Comparison of ENCODE assay signal across 26 cellular contexts in the genomic region with DNA sequence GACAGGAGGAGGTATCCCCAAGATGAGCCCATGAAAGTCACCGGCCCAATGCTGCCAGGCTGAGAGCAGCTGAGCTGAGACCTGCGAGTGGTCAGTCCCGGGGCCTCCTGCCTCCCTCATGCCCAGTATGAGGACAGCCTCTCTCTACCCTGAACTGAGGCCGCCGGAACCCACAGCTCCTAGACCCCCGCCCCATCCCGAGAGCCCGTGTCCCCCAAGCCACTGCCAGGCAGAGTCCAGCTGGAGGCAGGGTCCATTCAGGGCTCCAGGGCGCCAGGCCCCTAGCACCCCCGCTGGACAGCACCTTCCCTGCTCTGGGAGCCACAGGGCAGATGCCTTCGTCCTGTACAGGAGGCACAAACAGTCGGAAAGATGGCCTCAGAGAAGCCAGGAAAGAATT. TPM values are rescaled to one million over a fixed set of nuclear protein-coding genes. Genes with fewer than 3 reads are reported as not detected.
DNase-seq lines count a peak whose midpoint lies in the region; ATAC-seq, FAIRE-seq and TF ChIP-seq lines count a peak whose summit lies in the region.
"Had no signal": no experiment of that assay in that cellular context is flagged by ENCODE, and none has a peak within 500 bp of the region (broad histone marks: within the 10 kb centered on the region; RNA-seq: fewer than 3 reads in every experiment).

No MANE protein-coding gene starts in this region.

- peak overlapping the region; percentile 3; the same call in 1 of the 2 replicates for H4K8ac ChIP-seq in H1 (ENCODE audit: extremely low read depth, insufficient read depth, low read length)
- no peak overlapping the region for H4K8ac ChIP-seq in trophoblast cell (ENCODE audit: low read depth, low read length)
- H4K8ac ChIP-seq in H9 (replicated peaks; ENCODE audit: insufficient read length, low read depth, low read length), result no peak overlapping the region

- POLR2A ChIA-PET in H1 (lab: Charles Lee; ENCODE audit: partially characterized antibody), result interaction anchor here (1.4 kb wide), 1 partner anchor 30 kb away, joined by 3 read pairs; no protein-coding TSS in a partner anchor
- POLR2A ChIA-PET in CD8-positive, alpha-beta T cell (lab: Charles Lee), result no interaction called here

- H3K79me2 ChIP-seq in H1 (ENCODE audit: control insufficient read depth in 1 of 2, insufficient read depth in 2 of 2, low read length in 2 of 2), result peaks cover 5 to 85% of the 10 kb centered on the region in 2 experiments
- peaks cover 19% of the 10 kb centered on the region for H3K79me2 ChIP-seq in trophoblast cell (ENCODE audit: control insufficient read depth, insufficient read depth, low read length, poor library complexity)
- H3K79me2 ChIP-seq in H9 (ENCODE audit: insufficient read depth, low read length), result peaks cover 3% of the 10 kb centered on the region; the same call in 1 of the 2 replicates

- H3K4ac ChIP-seq in H1 (replicated peaks; ENCODE audit: insufficient read length, low read depth, low read length) (no peak overlapping the region), trophoblast cell (ENCODE audit: low read depth, low read length) (peak overlapping the region; percentile 3), H9 (ENCODE audit: low read depth, low read length) (no peak overlapping the region)

- H3T11ph ChIP-seq in H9 (ENCODE audit: low read length), result no peak overlapping the region

- H3K18ac ChIP-seq in H1 (ENCODE audit: extremely low read depth, low read length), result no peak overlapping the region
- H3K18ac ChIP-seq in trophoblast cell (ENCODE audit: low read length), result peak overlapping the region; percentile 23
- H3K18ac ChIP-seq in H9 (ENCODE audit: insufficient read length, low read depth, low read length), result no peak overlapping the region

- H3K4me1 ChIP-seq in BLaER1 (peaks cover 100% of the 10 kb centered on the region), RWPE2 (ENCODE audit: insufficient read depth, poor library complexity, severe bottlenecking) (peaks cover 35% of the 10 kb centered on the region), H1 (replicated peaks in 1 of 4; ENCODE audit: control insufficient read depth in 3 of 4, insufficient read depth in 4 of 4, low read length in 3 of 4) (peaks cover 0 to 7% (median under 1%) of the 10 kb centered on the region in 4 experiments; a peak in 3 of 7 replicates), trophoblast cell (ENCODE audit: control insufficient read depth in 1 of 2, insufficient read depth in 2 of 2, low read length in 2 of 2) (peaks cover 17% of the 10 kb centered on the region in 2 experiments), H9 (ENCODE audit: insufficient read depth, low read length) (0 out of 2 replicates have a peak, but pooled peaks cover 2% of the 10 kb centered on the region)
- H3K4me1 ChIP-seq in CD8-positive, alpha-beta T cell (ENCODE audit: insufficient read depth, low read length), result peaks cover 19% of the 10 kb centered on the region

- H3K4me3 Mint-ChIP-seq in type B pancreatic cell (no peak overlapping the region), H9 (no peak overlapping the region)
- H3K4me3 Mint-ChIP-seq in CD8-positive, alpha-beta T cell, result no peak overlapping the region
- H3K4me3 Mint-ChIP-seq: activated B cell treated with CpG ODN at 0.5 μM for 24 hours; activated naive CD8-positive, alpha-beta T cell treated with anti-CD3 and anti-CD28 coated beads for 36 hours; activated T-helper 17 cell treated with anti-CD3 and anti-CD28 coated beads, Interleukin-2, amount 50 U/mL, for 72 hours; effector memory CD8-positive, alpha-beta T cell had no signal

- H2BK15ac ChIP-seq in H1 (ENCODE audit: low read length) (no peak overlapping the region), H9 (ENCODE audit: low read depth, low read length) (no peak overlapping the region)

- H3K23ac ChIP-seq in H1 (ENCODE audit: insufficient read length) (no peak overlapping the region), trophoblast cell (ENCODE audit: low read length) (no peak overlapping the region), H9 (ENCODE audit: insufficient read length, low read depth, low read length) (no peak overlapping the region)

- peaks cover 17% of the 10 kb centered on the region for H3K36me3 Mint-ChIP-seq in type B pancreatic cell
- peaks cover 7 to 12% (median 11%) of the 10 kb centered on the region in 3 experiments for H3K36me3 Mint-ChIP-seq in H9 (ENCODE audit: insufficient read depth in 1 of 3, low read depth in 3 of 3)
- peaks cover 8% of the 10 kb centered on the region for H3K36me3 Mint-ChIP-seq in CD8-positive, alpha-beta T cell
- H3K36me3 Mint-ChIP-seq: immature natural killer cell had no signal

- H3K27ac Mint-ChIP-seq in type B pancreatic cell (no peak overlapping the region), H9 (no peak overlapping the region)
- no peak overlapping the region for H3K27ac Mint-ChIP-seq in CD8-positive, alpha-beta T cell
- H3K27ac Mint-ChIP-seq: activated B cell treated with CpG ODN at 0.5 μM for 24 hours; activated naive CD8-positive, alpha-beta T cell treated with anti-CD3 and anti-CD28 coated beads for 36 hours; activated T-helper 17 cell treated with anti-CD3 and anti-CD28 coated beads, Interleukin-2, amount 50 U/mL, for 72 hours had no signal

- H3K9ac ChIP-seq in BLaER1 (no peak overlapping the region), H1 (replicated peaks in 1 of 4; ENCODE audit: extremely low read depth in 1 of 4, low read depth in 3 of 4, low read length in 3 of 4) (no peak overlapping the region), trophoblast cell (ENCODE audit: low read length) (no peak overlapping the region), H9 (ENCODE audit: extremely low read depth, insufficient read length, low read length) (no peak overlapping the region)

- H3K14ac ChIP-seq in H1 (ENCODE audit: insufficient read length) (no peak overlapping the region), trophoblast cell (ENCODE audit: low read length) (no peak overlapping the region), H9 (ENCODE audit: insufficient read depth, low read length) (no peak overlapping the region)

- no peak for TF ChIP-seq POLR2A in H1 (IDR thresholded peaks at IDR 0.05; ENCODE audit: control extremely low read depth in 1 of 2, low read depth in 2 of 2, low read length in 2 of 2)

- H3K23me2 ChIP-seq in H1 (ENCODE audit: low read depth, low read length) (peaks cover 4% of the 10 kb centered on the region; the same call in 1 of the 2 replicates), H9 (ENCODE audit: insufficient read length, low read depth, low read length, poor library complexity, severe bottlenecking) (no peaks in the 10 kb centered on the region)

- no peaks in the 10 kb centered on the region for H3K9me3 Mint-ChIP-seq in type B pancreatic cell
- H3K9me3 Mint-ChIP-seq in H9, result peaks cover 2 to 4% of the 10 kb centered on the region in 2 experiments; a peak in 3 of 5 replicates
- H3K9me3 Mint-ChIP-seq in CD8-positive, alpha-beta T cell, result no peaks in the 10 kb centered on the region
- H3K9me3 Mint-ChIP-seq: activated B cell treated with CpG ODN at 0.5 μM for 24 hours; activated T-helper 17 cell treated with anti-CD3 and anti-CD28 coated beads, Interleukin-2, amount 50 U/mL, for 72 hours; effector memory CD8-positive, alpha-beta T cell had no signal

- no peak overlapping the region; the same call in 1 of the 2 replicates for H3K27ac ChIP-seq in BLaER1
- no peak overlapping the region for H3K27ac ChIP-seq in RWPE2 (ENCODE audit: poor library complexity, severe bottlenecking)
- no peak overlapping the region for H3K27ac ChIP-seq in H1 (ENCODE audit: low read depth, low read length)
- H3K27ac ChIP-seq in trophoblast cell (ENCODE audit: low read depth, low read length), result no peak overlapping the region
- H3K27ac ChIP-seq in H9 (ENCODE audit: insufficient read length, low read depth, low read length), result no peak overlapping the region
- no peak overlapping the region for H3K27ac ChIP-seq in CD8-positive, alpha-beta T cell (ENCODE audit: low read depth, low read length)
- H3K27ac ChIP-seq: foreskin keratinocyte had no signal

- H2AFZ ChIP-seq in H1 (ENCODE audit: low read length), result no peak overlapping the region
- H2AFZ ChIP-seq in trophoblast cell (ENCODE audit: insufficient read depth, low read length, poor library complexity), result no peak overlapping the region
- H2AFZ ChIP-seq in H9 (ENCODE audit: low read length), result no peak overlapping the region

- WGBS in H1 (ENCODE audit: extremely low coverage in 1 of 2, insufficient coverage in 1 of 2, insufficient read length in 1 of 2, insufficient replicate concordance in 2 of 2, low coverage in 1 of 2, low lambda C conversion rate in 2 of 2, missing lambda C conversion rate in 1 of 2), 2 experiments, result 88% methylated on average over 12 of the region's 12 CpGs; no CpG with 5 or more reads in 1 of the 2 experiments
- WGBS in trophoblast cell (ENCODE audit: extremely low coverage, insufficient coverage, insufficient read length), result no CpG with 5 or more reads among the region's 12 CpGs
- no CpG with 5 or more reads among the region's 12 CpGs for WGBS in H9 (ENCODE audit: extremely low coverage, insufficient read length, low lambda C conversion rate)

- H3K4me1 Mint-ChIP-seq in type B pancreatic cell (ENCODE audit: unreplicated experiment) (peaks cover 48% of the 10 kb centered on the region), H9 (peaks cover 13 to 26% of the 10 kb centered on the region in 2 experiments)
- H3K4me1 Mint-ChIP-seq in CD8-positive, alpha-beta T cell (ENCODE audit: low read depth), result peaks cover 38% of the 10 kb centered on the region

- H4K5ac ChIP-seq in H1 (ENCODE audit: insufficient read length, low read depth, low read length), result no peak overlapping the region
- no peak overlapping the region for H4K5ac ChIP-seq in H9 (ENCODE audit: insufficient read length, low read depth, low read length)

- H3K36me3 ChIP-seq in BLaER1 (peaks cover 46% of the 10 kb centered on the region), RWPE2 (ENCODE audit: low read depth) (no peaks in the 10 kb centered on the region; the same call in 1 of the 2 replicates), H1 (ENCODE audit: control insufficient read depth in 2 of 4, insufficient read depth in 4 of 4, low read length in 3 of 4) (no peaks in the 10 kb centered on the region; a peak in 4 of 8 replicates), trophoblast cell (ENCODE audit: control insufficient read depth in 1 of 2, insufficient read depth in 2 of 2, low read length in 2 of 2) (peaks cover 22 to 25% of the 10 kb centered on the region in 2 experiments)
- no peaks in the 10 kb centered on the region for H3K36me3 ChIP-seq in CD8-positive, alpha-beta T cell (ENCODE audit: insufficient read depth, low read length)

- TF ChIP-seq EP300 in H1 (IDR thresholded peaks at IDR 0.05; ENCODE audit: borderline replicate concordance in 1 of 2, low read depth in 2 of 2, low read length in 2 of 2), result no peak

- H2BK12ac ChIP-seq in H1 (ENCODE audit: low read depth, low read length), result no peak overlapping the region
- H2BK12ac ChIP-seq in trophoblast cell (ENCODE audit: low read length), result no peak overlapping the region
- no peak overlapping the region for H2BK12ac ChIP-seq in H9 (ENCODE audit: insufficient read length, low read depth, low read length)

- H3K27me3 Mint-ChIP-seq in type B pancreatic cell, result no peaks in the 10 kb centered on the region
- H3K27me3 Mint-ChIP-seq in H9 (ENCODE audit: low read depth), result no peaks in the 10 kb centered on the region
- no peaks in the 10 kb centered on the region for H3K27me3 Mint-ChIP-seq in CD8-positive, alpha-beta T cell (ENCODE audit: low read depth)
- H3K27me3 Mint-ChIP-seq: activated B cell treated with CpG ODN at 0.5 μM for 24 hours; activated naive CD8-positive, alpha-beta T cell treated with anti-CD3 and anti-CD28 coated beads for 36 hours; activated T-helper 17 cell treated with anti-CD3 and anti-CD28 coated beads, Interleukin-2, amount 50 U/mL, for 72 hours; effector memory CD8-positive, alpha-beta T cell had no signal

- H4K12ac ChIP-seq in trophoblast cell (ENCODE audit: low read depth, low read length), result no peak overlapping the region

- H3K27me3 ChIP-seq in BLaER1, result no peaks in the 10 kb centered on the region
- H3K27me3 ChIP-seq in RWPE2 (ENCODE audit: insufficient read depth, poor library complexity, severe bottlenecking), result no peaks in the 10 kb centered on the region
- H3K27me3 ChIP-seq in H1 (replicated peaks in 1 of 4; ENCODE audit: control insufficient read depth in 3 of 4, extremely low read depth in 1 of 4, insufficient read depth in 3 of 4, low read length in 3 of 4), result no peaks in the 10 kb centered on the region; a peak in 1 of 7 replicates
- H3K27me3 ChIP-seq in trophoblast cell (ENCODE audit: insufficient read depth, low read length), result no peaks in the 10 kb centered on the region
- no peaks in the 10 kb centered on the region for H3K27me3 ChIP-seq in H9 (ENCODE audit: insufficient read depth, low read length)
- no peaks in the 10 kb centered on the region for H3K27me3 ChIP-seq in CD8-positive, alpha-beta T cell (ENCODE audit: insufficient read depth, low read length)
- H3K27me3 ChIP-seq: foreskin keratinocyte had no signal

- CTCF ChIA-PET in H1 (lab: Charles Lee; ENCODE audit: partially characterized antibody), result interaction anchor here (0.6 to 2.4 kb wide), 9 partner anchors 9 to 273 kb away, joined by 3 to 7 read pairs (median 4); no protein-coding TSS in a partner anchor
- CTCF ChIA-PET in CD8-positive, alpha-beta T cell (lab: Charles Lee), result interaction anchor here (1.5 kb wide), 1 partner anchor 23 kb away, joined by 4 read pairs; no protein-coding TSS in a partner anchor

- peaks cover 32% of the 10 kb centered on the region for H3K79me1 ChIP-seq in H1 (ENCODE audit: low read depth, low read length)
- peaks cover 6% of the 10 kb centered on the region for H3K79me1 ChIP-seq in trophoblast cell (ENCODE audit: low read length)
- H3K79me1 ChIP-seq in H9 (ENCODE audit: insufficient read depth, low read depth, low read length, poor library complexity, severe bottlenecking), result peaks cover 4% of the 10 kb centered on the region

- H3K56ac ChIP-seq in H1 (replicated peaks; ENCODE audit: insufficient read length, low read depth, low read length), result no peak overlapping the region
- H3K56ac ChIP-seq in H9 (ENCODE audit: insufficient read length, low read depth, low read length), result no peak overlapping the region

- H3K9me3 ChIP-seq in BLaER1 (peaks cover 6% of the 10 kb centered on the region), RWPE2 (ENCODE audit: severe bottlenecking) (no peaks in the 10 kb centered on the region), H1 (ENCODE audit: insufficient read depth in 2 of 2, low read depth in 1 of 2, low read length in 1 of 2) (0 out of 4 replicates have a peak, but pooled peaks cover 0 to under 1% of the 10 kb centered on the region in 2 experiments), trophoblast cell (ENCODE audit: insufficient read depth, low read depth, low read length) (peaks cover 3% of the 10 kb centered on the region), H9 (ENCODE audit: control insufficient read depth, low read depth, low read length) (no peaks in the 10 kb centered on the region)
- H3K9me3 ChIP-seq in CD8-positive, alpha-beta T cell (ENCODE audit: low read length), result no peaks in the 10 kb centered on the region

- TF ChIP-seq RAD21 in H1 (IDR thresholded peaks at IDR 0.05 in 1 of 2, conservative IDR thresholded peaks at IDR 0.05 in 1 of 2; ENCODE audit: low read depth in 2 of 2, low read length in 2 of 2), result no peak

- H4K20me1 ChIP-seq in BLaER1 (peaks cover 100% of the 10 kb centered on the region), H1 (replicated peaks in 1 of 2; ENCODE audit: control insufficient read depth in 1 of 2, insufficient read depth in 2 of 2, low read length in 2 of 2) (peaks cover 19 to 44% of the 10 kb centered on the region in 2 experiments), H9 (ENCODE audit: control insufficient read depth, insufficient read depth, insufficient read length) (no peaks in the 10 kb centered on the region)

- H4K91ac ChIP-seq in H1 (replicated peaks; ENCODE audit: insufficient read length, low read length) (no peak overlapping the region), trophoblast cell (ENCODE audit: low read depth, low read length) (no peak overlapping the region), H9 (ENCODE audit: insufficient read length, low read depth, low read length) (no peak overlapping the region)

- H3K4me3 ChIP-seq in BLaER1 (no peak overlapping the region), RWPE2 (ENCODE audit: severe bottlenecking) (no peak overlapping the region), H1 (ENCODE audit: extremely low read depth in 1 of 4, insufficient read depth in 2 of 4, low read depth in 3 of 4, low read length in 4 of 4) (no peak overlapping the region), trophoblast cell (ENCODE audit: low read depth, low read length) (no peak overlapping the region)
- H3K4me3 ChIP-seq in CD8-positive, alpha-beta T cell (ENCODE audit: low read depth, low read length), result no peak overlapping the region

- H2BK20ac ChIP-seq in H1 (ENCODE audit: low read length) (no peak overlapping the region), H9 (ENCODE audit: low read depth, low read length, poor library complexity, severe bottlenecking) (no peak overlapping the region)

- intact Hi-C loops in CD8-positive, alpha-beta T cell (cut with DNase I, micrococcal nuclease), result no loop called here

- H2AK5ac ChIP-seq in H1 (ENCODE audit: low read depth, low read length) (no peak overlapping the region), trophoblast cell (ENCODE audit: low read length) (no peak overlapping the region), H9 (ENCODE audit: insufficient read length, low read length) (no peak overlapping the region)

- H2BK120ac ChIP-seq in H1 (replicated peaks; ENCODE audit: low read depth, low read length) (no peak overlapping the region), trophoblast cell (ENCODE audit: insufficient read depth, low read length, poor library complexity) (no peak overlapping the region), H9 (ENCODE audit: low read depth, low read length, poor library complexity, severe bottlenecking) (no peak overlapping the region)

- DNase-seq in RWPE2 (ENCODE audit: low spot score), result peak; percentile 38
- DNase-seq in H1 (ENCODE audit: low read depth in 1 of 2, low spot score in 2 of 2), result no peak
- no peak for DNase-seq in trophoblast cell
- DNase-seq in type B pancreatic cell (ENCODE audit: extremely low spot score, unreplicated experiment), result no peak
- DNase-seq in EL, result no peak
- DNase-seq in H9, result no peak
- no peak for DNase-seq in CD8-positive, alpha-beta T cell
- DNase-seq: ACHN; activated B cell treated with CpG ODN at 0.5 μM for 24 hours; activated CD4-positive, alpha-beta T cell treated with anti-CD3 and anti-CD28 coated beads, Interleukin-2, amount 50 U/mL, for 4 hours; activated CD8-positive, alpha-beta memory T cell treated with anti-CD3 and anti-CD28 coated beads, Interleukin-2, amount 50 U/mL, for 48 hours; activated naive CD8-positive, alpha-beta T cell treated with anti-CD3 and anti-CD28 coated beads for 36 hours; Calu3; effector memory CD8-positive, alpha-beta T cell; foreskin keratinocyte; immature natural killer cell; IMR-90; NCI-H1092 treated with DMSO at 0.1 percent for 48 hours; NCI-H2029; NCI-H226; NCI-H748 treated with DMSO at 0.1 percent for 48 hours; T1000 had no signal

- no peak for FAIRE-seq in H1 (lab: Jason Lieb, UNC)
- FAIRE-seq: GM12891 had no signal

- TF ChIP-seq CTCF in RWPE2 (IDR thresholded peaks at IDR 0.05; ENCODE audit: poor library complexity, severe bottlenecking) (no peak), H1 (IDR thresholded peaks at IDR 0.05; ENCODE audit: control extremely low read depth in 1 of 3, insufficient read depth in 1 of 3, low read depth in 1 of 3, low read length in 3 of 3) (no peak), type B pancreatic cell (conservative IDR thresholded peaks at IDR 0.05) (no peak), H9 (conservative IDR thresholded peaks at IDR 0.05) (no peak)
- no peak for TF ChIP-seq CTCF in CD8-positive, alpha-beta T cell (IDR thresholded peaks at IDR 0.05)

- no peak for ATAC-seq in RWPE2 (ENCODE audit: low read depth)
- no peak for ATAC-seq in CD8-positive, alpha-beta T cell
- ATAC-seq: activated T-helper 17 cell treated with anti-CD3 and anti-CD28 coated beads, Interleukin-2, amount 50 U/mL, for 72 hours; effector memory CD8-positive, alpha-beta T cell; esophagus mucosa; foreskin keratinocyte had no signal

- no peak overlapping the region for H2BK5ac ChIP-seq in H1 (ENCODE audit: low read depth, low read length)
- no peak overlapping the region for H2BK5ac ChIP-seq in trophoblast cell (ENCODE audit: low read depth, low read length, poor library complexity)
- H2BK5ac ChIP-seq in H9 (ENCODE audit: insufficient read length, low read length), result no peak overlapping the region

- H3K4me2 ChIP-seq in BLaER1 (peak overlapping the region; percentile 71), H1 (ENCODE audit: insufficient read depth in 1 of 2, low read depth in 2 of 2, low read length in 2 of 2) (no peak overlapping the region), trophoblast cell (ENCODE audit: low read length) (no peak overlapping the region), H9 (ENCODE audit: insufficient read depth, insufficient read length, low read length) (no peak overlapping the region)

RNA-seq across cellular contexts. Expression of gene MLLT1, which starts 38.7 kb away (rescaled TPM):
- total RNA-seq in H1 (2021; fragmentation: NEBNext Ultra II Directional; extraction: Animal tissue kit (Norgen Biotek cat#: 25700)), result 42.4 and 45.1 TPM in 2 replicates
- polyA plus RNA-seq in H1 (2011; rRNA removed), result 18.8 and 27.7 TPM in 2 replicates
- polyA plus RNA-seq in H1 (2011; cell fraction: cytosol; rRNA removed), result 19.7 TPM
- 74.8 TPM for polyA plus RNA-seq in H1 (2011; cell fraction: nucleus; rRNA removed)
- 24.7 to 35.8 TPM (median 32.5 TPM) in 4 replicates for polyA plus RNA-seq in H1 (2012, experiment 1 of 2)
- polyA plus RNA-seq in H1 (2012, experiment 2 of 2), result 17.2 TPM
- polyA plus RNA-seq in H1 (2013, experiment 1 of 2), result 22.0 TPM
- polyA plus RNA-seq in H1 (2013, experiment 2 of 2), result 21.5 TPM
- 7.1 and 12.4 TPM in 2 replicates for polyA minus RNA-seq in H1 (2011; rRNA and poly(A)+ RNA removed)
- polyA minus RNA-seq in H1 (2011; cell fraction: cytosol; rRNA and poly(A)+ RNA removed), result 42.9 TPM
- polyA minus RNA-seq in H1 (2011; cell fraction: nucleus; rRNA and poly(A)+ RNA removed), result 13.2 TPM
- polyA plus RNA-seq in trophoblast cell (2013), result 225 and 236 TPM in 2 replicates
- total RNA-seq in type B pancreatic cell (ENCODE audit: low replicate concordance) (51.3 and 106 TPM in 2 replicates), H9 (2021) (54.9 and 56.9 TPM in 2 replicates)
- total RNA-seq in CD8-positive, alpha-beta T cell, result 10 to 100 TPM; 11.8 to 15.0 TPM
